22 cellular contexts compared by ENCODE assay signal in the genomic region with DNA sequence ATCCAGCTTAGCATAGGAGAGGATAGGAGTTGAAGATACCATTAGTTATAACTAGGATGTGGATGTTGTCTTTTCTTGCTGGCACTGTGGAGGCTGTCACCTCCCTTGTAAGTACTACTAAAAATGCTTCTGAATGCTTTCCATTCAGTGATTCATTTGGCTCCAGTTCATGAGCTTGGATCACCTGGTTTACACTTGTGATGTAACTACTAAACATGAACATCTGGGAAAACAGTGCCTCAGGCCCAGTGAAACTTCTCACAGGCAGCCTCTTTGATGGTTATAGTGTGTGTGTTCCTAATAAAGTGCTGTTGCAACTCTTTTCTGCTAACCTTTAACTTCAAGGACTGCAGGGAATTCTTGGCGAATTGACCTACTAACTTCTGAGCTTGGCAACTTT. TPM values are rescaled to one million over a fixed set of nuclear protein-coding genes. Genes with fewer than 3 reads are reported as not detected.
A peak's percentile ranks its signal among the peaks of the same experiment; 100 is the strongest.
DNase-seq lines count a peak whose midpoint lies in the region; ATAC-seq, FAIRE-seq and TF ChIP-seq lines count a peak whose summit lies in the region.
"Had no signal": no experiment of that assay in that cellular context is flagged by ENCODE, and none has a peak within 500 bp of the region (broad histone marks: within the 10 kb centered on the region; RNA-seq: fewer than 3 reads in every experiment).

No MANE protein-coding gene starts in this region.

- no peaks in the 10 kb centered on the region for H3K9me3 ChIP-seq in A549
- no peaks in the 10 kb centered on the region for H3K9me3 ChIP-seq in PC-9 (ENCODE audit: insufficient read depth, low read depth)
- H3K9me3 ChIP-seq: breast epithelium had no signal

- no peak for TF ChIP-seq CTCF in A549 (IDR thresholded peaks at IDR 0.05)
- TF ChIP-seq CTCF in PC-9 (conservative IDR thresholded peaks at IDR 0.05) = no peak
- TF ChIP-seq CTCF in D721Med (IDR thresholded peaks at IDR 0.05; ENCODE audit: insufficient read depth, missing control alignments) = no peak

- H3K4me1 ChIP-seq in A549 = peaks cover 8% of the 10 kb centered on the region; the same call in 1 of the 3 replicates
- peaks cover 30% of the 10 kb centered on the region for H3K4me1 ChIP-seq in PC-9 (replicated peaks; ENCODE audit: insufficient read depth)
- H3K4me1 ChIP-seq: breast epithelium, parathyroid adenoma had no signal

- no TSS peak for BruUV-seq in PC-9 (replicated peaks; lab: Mats Ljungman, UMichigan)

- TF ChIP-seq EP300 in A549 (IDR thresholded peaks at IDR 0.05) = no peak

- WGBS in A549 (ENCODE audit: missing lambda C conversion rate) = 29% methylated on average over 1 of the region's 1 CpG

- H3K4me3 ChIP-seq in A549 = no peak overlapping the region
- no peak overlapping the region for H3K4me3 ChIP-seq in PC-9
- H3K4me3 ChIP-seq: breast epithelium had no signal

- CTCF ChIA-PET in A549 (lab: Yijun Ruan, JAX) = interaction anchor here (1.4 to 3.0 kb wide), 2 partner anchors 10 to 134 kb away, joined by 4 to 16 read pairs; no protein-coding TSS in a partner anchor
- CTCF ChIA-PET in PC-9 (lab: Charles Lee) = interaction anchor here (0.6 kb wide), 1 partner anchor 66 kb away, joined by 4 read pairs; no protein-coding TSS in a partner anchor

- H3K27ac ChIP-seq in A549 = no peak overlapping the region
- H3K27ac ChIP-seq in PC-9 = peak overlapping the region; percentile 30
- H3K27ac ChIP-seq: breast epithelium, parathyroid adenoma had no signal

- FAIRE-seq in A549 (lab: Jason Lieb, UNC) = no peak
- no peak for FAIRE-seq in D721Med (lab: Jason Lieb, UNC)
- FAIRE-seq: endothelial cell of umbilical vein, TTC549, urothelium cell line had no signal

- H3K9me2 ChIP-seq in PC-9 (ENCODE audit: insufficient read depth) = no peaks in the 10 kb centered on the region

- H2AFZ ChIP-seq in PC-9 = no peak overlapping the region
- H2AFZ ChIP-seq: parathyroid adenoma had no signal

- DNase-seq in A549 (ENCODE audit: low read depth in 1 of 2, low spot score in 1 of 2) (peak in 1 of 2 experiments; percentile 39), PC-9 (peak in 1 of 2 experiments; percentile 78), left colon (no peak), NCI-H510A (lab: John Stamatoyannopoulos, UW) (no peak), D721Med (ENCODE audit: insufficient read length, low spot score) (no peak), NCI-H1105 (lab: John Stamatoyannopoulos, UW) (no peak), NCI-H2081 (lab: John Stamatoyannopoulos, UW) (no peak)
- DNase-seq: activated CD4-positive, alpha-beta T cell treated with anti-CD3 and anti-CD28 coated beads for 36 hours; activated CD8-positive, alpha-beta memory T cell treated with anti-CD3 and anti-CD28 coated beads, Interleukin-2, amount 10 ng/mL, durations not matched to agents 7 days and 5 days; C1 segment of cervical spinal cord; DMS153; KG1; mesendoderm; NCI-H2029; stimulated activated CD4-positive, alpha-beta T cell treated with anti-CD3 and anti-CD28 coated beads, Interleukin-4, amount 100 ng/mL, for 4 hours had no signal

- H3K4me2 ChIP-seq in A549 (0 out of 3 replicates have a peak overlapping the region, but pooled peaks have one; percentile 18), PC-9 (0 out of 2 replicates have a peak overlapping the region, but pooled peaks have one; percentile 0)

- no peaks in the 10 kb centered on the region for H3K27me3 ChIP-seq in PC-9 (ENCODE audit: insufficient read depth, low read depth)
- H3K27me3 ChIP-seq: breast epithelium had no signal

- peaks cover 12% of the 10 kb centered on the region for H3F3A ChIP-seq in PC-9 (ENCODE audit: insufficient read depth, low read depth)

- H4K20me1 ChIP-seq in PC-9 (ENCODE audit: insufficient read depth) = no peaks in the 10 kb centered on the region

- TF ChIP-seq RAD21 in A549 (conservative IDR thresholded peaks at IDR 0.05 in 1 of 2, IDR thresholded peaks at IDR 0.05 in 1 of 2) = no peak

- no peaks in the 10 kb centered on the region for H3K36me3 ChIP-seq in PC-9 (ENCODE audit: low read depth)
- H3K36me3 ChIP-seq: breast epithelium had no signal

- intact Hi-C loops in PC-9 (cut with micrococcal nuclease; ENCODE audit: unreplicated experiment) (no loop called here), left colon (cut with DNase I, micrococcal nuclease) (no loop called here)

- ATAC-seq in A549 = no peak
- ATAC-seq in esophagus mucosa = peak; percentile 87
- peak; percentile 36 for ATAC-seq in left colon
- ATAC-seq: activated CD4-positive, alpha-beta T cell treated with anti-CD3 and anti-CD28 coated beads for 36 hours; activated CD8-positive, alpha-beta memory T cell treated with anti-CD3 and anti-CD28 coated beads, Interleukin-2, amount 10 ng/mL, durations not matched to agents 7 days and 5 days; Right ventricle myocardium inferior had no signal

- no peaks in the 10 kb centered on the region for H3K79me2 ChIP-seq in PC-9 (ENCODE audit: low read depth)
- H3K79me2 ChIP-seq: parathyroid adenoma had no signal

- POLR2A ChIA-PET in A549 (lab: Yijun Ruan, JAX) = no interaction called here
- POLR2A ChIA-PET in PC-9 (lab: Charles Lee; ENCODE audit: unreplicated experiment) = interaction anchor here (0.6 kb wide), 1 partner anchor 13 kb away, joined by 4 read pairs; no protein-coding TSS in a partner anchor

- TF ChIP-seq POLR2A in A549 (IDR thresholded peaks at IDR 0.05; ENCODE audit: low read length) = no peak

TF ChIP-seq in A549, 52 proteins besides CTCF, POLR2A, EP300 and RAD21:
- no peak for TF ChIP-seq HOXB5 (CRISPR knock-in tag; IDR thresholded peaks at IDR 0.05)
- no peak for TF ChIP-seq KDM5A (IDR thresholded peaks at IDR 0.05)
- no peak for TF ChIP-seq NR3C1 (IDR thresholded peaks at IDR 0.05)
- TF ChIP-seq EHF (CRISPR knock-in tag; IDR thresholded peaks at IDR 0.05) = no peak
- TF ChIP-seq, protein P1, sequence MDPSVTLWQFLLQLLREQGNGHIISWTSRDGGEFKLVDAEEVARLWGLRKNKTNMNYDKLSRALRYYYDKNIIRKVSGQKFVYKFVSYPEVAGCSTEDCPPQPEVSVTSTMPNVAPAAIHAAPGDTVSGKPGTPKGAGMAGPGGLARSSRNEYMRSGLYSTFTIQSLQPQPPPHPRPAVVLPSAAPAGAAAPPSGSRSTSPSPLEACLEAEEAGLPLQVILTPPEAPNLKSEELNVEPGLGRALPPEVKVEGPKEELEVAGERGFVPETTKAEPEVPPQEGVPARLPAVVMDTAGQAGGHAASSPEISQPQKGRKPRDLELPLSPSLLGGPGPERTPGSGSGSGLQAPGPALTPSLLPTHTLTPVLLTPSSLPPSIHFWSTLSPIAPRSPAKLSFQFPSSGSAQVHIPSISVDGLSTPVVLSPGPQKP (IDR thresholded peaks at IDR 0.05; ENCODE audit: low read depth, low read length) = no peak
- TF ChIP-seq RFX5 (IDR thresholded peaks at IDR 0.05) = no peak

RNA-seq across cellular contexts. Expression of gene SLC9A2, which starts 13.0 kb away (rescaled TPM):
- polyA plus RNA-seq in A549 (2011; rRNA removed) = 4.1 and 4.3 TPM in 2 replicates
- 1.1 and 1.2 TPM in 2 replicates for polyA plus RNA-seq in A549 (2012; cell fraction: cytosol; rRNA removed)
- polyA plus RNA-seq in A549 (2012; cell fraction: nucleus; rRNA removed) = 1.0 and 1.6 TPM in 2 replicates
- 2.5 to 3.0 TPM (median 3.0 TPM) in 3 replicates for polyA plus RNA-seq in A549 (2017; fragmentation: RNase III; extraction: RNeasy Plus Mini Kit Qiagen cat#74134 plus additional on column Dnase treatment)
- polyA minus RNA-seq in A549 (2011; rRNA and poly(A)+ RNA removed) = 4.8 and 5.3 TPM in 2 replicates
- 13.4 and 17.0 TPM in 2 replicates for total RNA-seq in PC-9 (2021)
- total RNA-seq in esophagus mucosa = 0.20 TPM
- 10 to 100 TPM; 75.2 to 81.1 TPM for total RNA-seq in left colon
- total RNA-seq: activated CD8-positive, alpha-beta memory T cell treated with anti-CD3 and anti-CD28 coated beads, Interleukin-2, amount 10 ng/mL, durations not matched to agents 7 days and 5 days; endothelial cell of umbilical vein had no signal

Comparison
In these comparisons a context has a peak if more than half of its experiments do, and no peak if none do; other contexts are left out.
1. ATAC-seq: peak in esophagus mucosa (single experiment) and left colon (single experiment); none in A549 (0 of 2).
2. RNA of gene SLC9A2, which starts 13.0 kb away (total RNA-seq): 75.2 to 81.1 TPM in left colon and 13.4 to 17.0 TPM in PC-9; 0.20 TPM in esophagus mucosa (single experiment); every median in the first group is over 10 times any median in the second.